Comparison of ENCODE assay signal across 21 cellular contexts in genomic region chr2:167718560-167718959, GRCh38.
DNase-seq lines count a peak whose midpoint lies in the region; ATAC-seq, FAIRE-seq and TF ChIP-seq lines count a peak whose summit lies in the region.
"Had no signal": no experiment of that assay in that cellular context is flagged by ENCODE, and none has a peak within 500 bp of the region (broad histone marks: within the 10 kb centered on the region; RNA-seq: fewer than 3 reads in every experiment).

No MANE protein-coding gene starts in this region.

- H3K4me1 Mint-ChIP-seq in nephron progenitor cell, result peaks cover 38% of the 10 kb centered on the region
- H3K4me1 Mint-ChIP-seq: CD4-positive, alpha-beta memory T cell; IgD-negative memory B cell had no signal

- H3K9ac ChIP-seq in HepG2 (ENCODE audit: insufficient read depth, low read depth, low read length), result no peak overlapping the region
- H3K9ac ChIP-seq: GM23248 had no signal

- no peak for TF ChIP-seq EP300 in HepG2 (IDR thresholded peaks at IDR 0.05; ENCODE audit: low read depth in 2 of 2, low read length in 2 of 2)
- TF ChIP-seq EP300 in HepG2 (CRISPR knock-in tag; IDR thresholded peaks at IDR 0.05; ENCODE audit: borderline replicate concordance), result no peak

- intact Hi-C loops in HepG2 (cut with micrococcal nuclease; ENCODE audit: unreplicated experiment) (no loop called here), Right ventricle myocardium superior (cut with DNase I) (no loop called here)

- no peaks in the 10 kb centered on the region for H3K36me3 ChIP-seq in HepG2 (replicated peaks in 1 of 2; ENCODE audit: control insufficient read depth in 1 of 2, insufficient read depth in 2 of 2, low read length in 2 of 2)

- WGBS in HepG2 (ENCODE audit: low lambda C conversion rate), result 81% methylated on average over 1 of the region's 1 CpG

- no peak for FAIRE-seq in HepG2 (lab: Jason Lieb, UNC)
- FAIRE-seq: A549, GM12878, H54 had no signal

- H3K4me3 ChIP-seq in HepG2 (replicated peaks in 1 of 3; ENCODE audit: insufficient read depth in 1 of 3, low read depth in 2 of 3, low read length in 3 of 3), result no peak overlapping the region
- H3K4me3 ChIP-seq: A549, GM12878, GM23248 had no signal

- H3K27ac Mint-ChIP-seq in nephron progenitor cell, result peak overlapping the region; percentile 3
- H3K27ac Mint-ChIP-seq: CD4-positive, alpha-beta memory T cell; IgD-negative memory B cell had no signal

- CTCF ChIA-PET in HepG2 (lab: Yijun Ruan, JAX; ENCODE audit: low intra/inter-chr PET ratio, low total read pairs), result no interaction called here

- H3K4me2 ChIP-seq in HepG2 (ENCODE audit: low read depth, low read length), result no peak overlapping the region
- H3K4me2 ChIP-seq: A549 had no signal

- no peak overlapping the region for H2AFZ ChIP-seq in HepG2 (ENCODE audit: low read length)
- H2AFZ ChIP-seq: GM23248 had no signal

- in situ Hi-C loops in HepG2 (cut with HindIII; ENCODE audit: extremely low pct_ligation_motif_present, low pct_unique_long_range_greater_than_20kb), result no loop called here

- no peaks in the 10 kb centered on the region for H4K20me1 ChIP-seq in HepG2 (ENCODE audit: insufficient read depth, low read length)

- DNase-seq in DMS53 (lab: John Stamatoyannopoulos, UW) (peak; percentile 35), DMS53 treated with DMSO at 0.1 percent for 48 hours (lab: John Stamatoyannopoulos, UW; ENCODE audit: unreplicated experiment) (no peak), HepG2 (ENCODE audit: low spot score) (no peak), nephron progenitor cell (no peak), Right ventricle myocardium superior (no peak), NCI-H510A treated with DMSO at 0.1 percent for 48 hours (lab: John Stamatoyannopoulos, UW) (no peak)
- DNase-seq: AML-193; CD4-positive, alpha-beta memory T cell; DMS153; DND-41; EL; GM23248; HCEC 1CT; KBM-7 had no signal

- POLR2A ChIA-PET in HepG2 (lab: Yijun Ruan, JAX), result no interaction called here

- 0 out of 2 replicates have a peak, but pooled peaks cover 5% of the 10 kb centered on the region for H3K4me1 ChIP-seq in HepG2 (ENCODE audit: insufficient read depth, low read length)
- H3K4me1 ChIP-seq: A549 had no signal

- no peak for TF ChIP-seq CTCF in HepG2 (CRISPR knock-in tag; IDR thresholded peaks at IDR 0.05)
- TF ChIP-seq CTCF in nephron progenitor cell (IDR thresholded peaks at IDR 0.05), result no peak

- H3K4me3 Mint-ChIP-seq in nephron progenitor cell, result peak overlapping the region; percentile 6
- H3K4me3 Mint-ChIP-seq: CD4-positive, alpha-beta memory T cell; IgD-negative memory B cell had no signal

- H3K27me3 ChIP-seq in HepG2 (ENCODE audit: control insufficient read depth in 1 of 2, insufficient read depth in 2 of 2, low read length in 2 of 2), result no peaks in the 10 kb centered on the region

- no peaks in the 10 kb centered on the region for H3K9me3 ChIP-seq in HepG2 (ENCODE audit: low read length)
- H3K9me3 ChIP-seq: A549 had no signal

- no peaks in the 10 kb centered on the region for H3K79me2 ChIP-seq in HepG2 (ENCODE audit: insufficient read depth, low read length)

- TF ChIP-seq RAD21 in HepG2 (CRISPR knock-in tag; IDR thresholded peaks at IDR 0.05), result no peak

- H3K27me3 Mint-ChIP-seq in nephron progenitor cell (ENCODE audit: low read depth, poor library complexity), result no peaks in the 10 kb centered on the region
- H3K27me3 Mint-ChIP-seq: CD4-positive, alpha-beta memory T cell had no signal

- H3K9me3 Mint-ChIP-seq in nephron progenitor cell, result peaks cover 21% of the 10 kb centered on the region

- no peak overlapping the region for H3K27ac ChIP-seq in HepG2 (ENCODE audit: extremely low read length, insufficient read depth, low read length)
- H3K27ac ChIP-seq: 22Rv1, A549, C4-2B, GM23248 had no signal

- peaks cover 23% of the 10 kb centered on the region for H3K36me3 Mint-ChIP-seq in nephron progenitor cell (ENCODE audit: low read depth)
- H3K36me3 Mint-ChIP-seq: CD4-positive, alpha-beta memory T cell had no signal

- no peak for TF ChIP-seq POLR2A in HepG2 (IDR thresholded peaks at IDR 0.05; ENCODE audit: insufficient read depth in 1 of 2, low read depth in 2 of 2, low read length in 2 of 2)

- no TSS peak for BruUV-seq in HepG2 (replicated peaks; lab: Mats Ljungman, UMichigan)

- ATAC-seq in HepG2, result no peak
- no peak for ATAC-seq in Right ventricle myocardium superior (ENCODE audit: poor library complexity)
- no peak for ATAC-seq in GM21528 (IDR thresholded peaks at IDR 0.05; ENCODE audit: low FRiP score, unreplicated experiment)
- ATAC-seq: A549, GM12878 had no signal

TF ChIP-seq in HepG2, 621 proteins besides CTCF, POLR2A, EP300 and RAD21:
- TF ChIP-seq NR2F6 (IDR thresholded peaks at IDR 0.05), result peak; percentile 25; the same call in 1 of the 2 replicates
- no peak for TF ChIP-seq NR2F6 (CRISPR knock-in tag; IDR thresholded peaks at IDR 0.05)
- TF ChIP-seq ZNF331 (CRISPR knock-in tag; IDR thresholded peaks at IDR 0.05), result no peak
- TF ChIP-seq GPN1 (CRISPR knock-in tag; IDR thresholded peaks at IDR 0.05; ENCODE audit: borderline replicate concordance), result no peak
TF ChIP-seq in HepG2: peak in this region for 1.
